Comparison of ENCODE assay signal across 1 cellular context in genomic region chr16:69922200-69922599, GRCh38.
TF ChIP-seq lines count a peak whose summit lies in the region.

No MANE protein-coding gene starts in this region.

TF ChIP-seq in IMR-90, 13 proteins besides CTCF, POLR2A, EP300 and RAD21 (continued from another document):
- no peak for TF ChIP-seq ELK1 (IDR thresholded peaks at IDR 0.05; ENCODE audit: borderline replicate concordance, low read depth, low read length)
- no peak for TF ChIP-seq CEBPB (IDR thresholded peaks at IDR 0.05; ENCODE audit: low read depth, low read length)
- TF ChIP-seq FOS (IDR thresholded peaks at IDR 0.05; ENCODE audit: low read depth, low read length), result no peak
- no peak for TF ChIP-seq MAZ (IDR thresholded peaks at IDR 0.05; ENCODE audit: borderline replicate concordance, low read depth, low read length)
TF ChIP-seq in IMR-90: peak in this region for 0.
